8 cellular contexts compared by ENCODE assay signal in genomic region chr13:100646030-100646673, GRCh38. TPM values are rescaled to one million over a fixed set of nuclear protein-coding genes. Genes with fewer than 3 reads are reported as not detected.
DNase-seq lines count a peak whose midpoint lies in the region; ATAC-seq, FAIRE-seq and TF ChIP-seq lines count a peak whose summit lies in the region.

No MANE protein-coding gene starts in this region.

- dilution Hi-C loops in endothelial cell of umbilical vein (cut with MboI; ENCODE audit: extremely low pct_ligation_motif_present, low sequenced_read_pairs), result no loop called here

- no peaks in the 10 kb centered on the region for H3K4me1 ChIP-seq in endothelial cell of umbilical vein (ENCODE audit: control insufficient read depth, extremely low read depth, insufficient read depth, low read length)

- no peak overlapping the region for H2AFZ ChIP-seq in endothelial cell of umbilical vein (ENCODE audit: low read depth, low read length)

- peak; percentile 70 for FAIRE-seq in endothelial cell of umbilical vein (lab: Jason Lieb, UNC)
- FAIRE-seq in RCC 7860 (lab: Jason Lieb, UNC), result no peak

- no peak overlapping the region for H3K27ac ChIP-seq in endothelial cell of umbilical vein (ENCODE audit: insufficient read depth, low read depth, low read length)

- TF ChIP-seq POLR2A in endothelial cell of umbilical vein (IDR thresholded peaks at IDR 0.05; ENCODE audit: low read depth, low read length), result no peak

- no peaks in the 10 kb centered on the region for H3K79me2 ChIP-seq in endothelial cell of umbilical vein (ENCODE audit: control insufficient read depth, insufficient read depth, low read length)

- no peak overlapping the region for H3K4me3 ChIP-seq in endothelial cell of umbilical vein (replicated peaks in 1 of 3; ENCODE audit: insufficient read depth in 1 of 3, low read depth in 1 of 3, low read length in 3 of 3)

- DNase-seq in G401 (ENCODE audit: low spot score) (peak; percentile 46), NCI-H2107 (lab: John Stamatoyannopoulos, UW) (peak; percentile 9), endothelial cell of umbilical vein (ENCODE audit: low read depth, low spot score) (peak; percentile 34), pons (ENCODE audit: low spot score) (peak; percentile 87), GOT3 (lab: John Stamatoyannopoulos, UW) (no peak), ecto neural progenitor cell (ENCODE audit: low spot score) (no peak), RCC 7860 (ENCODE audit: low spot score) (no peak)

- BruUV-seq in endothelial cell of umbilical vein (replicated peaks; lab: Mats Ljungman, UMichigan), result no TSS peak

- H3K9me1 ChIP-seq in endothelial cell of umbilical vein (replicated peaks; ENCODE audit: control insufficient read depth, extremely low read depth, insufficient read depth, low read length), result no peaks in the 10 kb centered on the region

- peak; percentile 56 to 57 for TF ChIP-seq CTCF in endothelial cell of umbilical vein (IDR thresholded peaks at IDR 0.05; ENCODE audit: extremely low read depth in 1 of 2, insufficient read depth in 1 of 2, low read depth in 1 of 2, low read length in 2 of 2)

- H3K9me3 ChIP-seq in endothelial cell of umbilical vein (replicated peaks; ENCODE audit: control insufficient read depth, insufficient read depth, low read length), result no peaks in the 10 kb centered on the region

- peaks cover 0 to 8% of the 10 kb centered on the region in 2 experiments for H3K36me3 ChIP-seq in endothelial cell of umbilical vein (ENCODE audit: control insufficient read depth in 2 of 2, extremely low read depth in 1 of 2, insufficient read depth in 2 of 2, low read length in 2 of 2)

- H3K4me2 ChIP-seq in endothelial cell of umbilical vein (ENCODE audit: insufficient read depth, low read length), result no peak overlapping the region

- in situ Hi-C loops in G401 (cut with HindIII; ENCODE audit: low sequenced_read_pairs), result no loop called here

- POLR2A ChIA-PET in endothelial cell of umbilical vein (lab: Charles Lee), result interaction anchor here (0.6 kb wide), 1 partner anchor 33 kb away, joined by 3 read pairs; no protein-coding TSS in a partner anchor

- no peaks in the 10 kb centered on the region for H3K27me3 ChIP-seq in endothelial cell of umbilical vein (ENCODE audit: control insufficient read depth in 2 of 2, insufficient read depth in 2 of 2, low read length in 2 of 2)

- CTCF ChIA-PET in endothelial cell of umbilical vein (lab: Charles Lee), result interaction anchor here (1.4 kb wide), 1 partner anchor 482 kb away, joined by 4 read pairs; no protein-coding TSS in a partner anchor

- intact Hi-C loops in endothelial cell of umbilical vein (cut with micrococcal nuclease), result loop anchor here (1.0 kb wide), 3 partner anchors 27 to 481 kb away; no protein-coding TSS in a partner anchor

- H4K20me1 ChIP-seq in endothelial cell of umbilical vein (replicated peaks; ENCODE audit: control insufficient read depth, extremely low read depth, insufficient read depth, low read length), result no peaks in the 10 kb centered on the region

- no peak overlapping the region for H3K9ac ChIP-seq in endothelial cell of umbilical vein (replicated peaks; ENCODE audit: extremely low read depth, insufficient read depth, low read length)

- ATAC-seq in GM18519 (IDR thresholded peaks at IDR 0.05; ENCODE audit: low FRiP score, unreplicated experiment), result no peak

TF ChIP-seq in endothelial cell of umbilical vein, 7 proteins besides CTCF, POLR2A, EP300 and RAD21:
- no peak for TF ChIP-seq JUN (IDR thresholded peaks at IDR 0.05; ENCODE audit: borderline replicate concordance, insufficient read depth, insufficient read length, low read depth)
- no peak for TF ChIP-seq GATA2 (IDR thresholded peaks at IDR 0.05; ENCODE audit: insufficient read depth, insufficient read length, low read depth, low read length)
- no peak for TF ChIP-seq MAX (IDR thresholded peaks at IDR 0.05; ENCODE audit: insufficient read depth, insufficient read length)
- TF ChIP-seq POLR2AphosphoS5 (IDR thresholded peaks at IDR 0.05; ENCODE audit: insufficient read depth, low read depth, low read length), result no peak
- no peak for TF ChIP-seq EZH2 (IDR thresholded peaks at IDR 0.05; ENCODE audit: borderline replicate concordance, low read depth, low read length, severe bottlenecking)
- TF ChIP-seq FOS (IDR thresholded peaks at IDR 0.05; ENCODE audit: borderline replicate concordance, insufficient read depth, low read length), result no peak
- no peak for TF ChIP-seq MYC (IDR thresholded peaks at IDR 0.05; ENCODE audit: low read depth, low read length)

RNA-seq across cellular contexts. Expression of gene TMTC4, which starts 28.4 kb away (rescaled TPM):
- total RNA-seq in G401 (2014; rRNA removed; shearing (Covaris generic)), result 28.7 and 49.1 TPM in 2 replicates
- total RNA-seq in endothelial cell of umbilical vein, result 28.4 and 31.9 TPM in 2 replicates
- polyA plus RNA-seq in endothelial cell of umbilical vein, result 19.2 and 24.6 TPM in 2 replicates
- polyA plus RNA-seq in endothelial cell of umbilical vein (2011; cell fraction: cytosol; rRNA removed), result 20.0 and 21.1 TPM in 2 replicates
- polyA plus RNA-seq in endothelial cell of umbilical vein (2011; cell fraction: nucleus; rRNA removed), result 64.5 and 69.0 TPM in 2 replicates
- 22.4 and 24.0 TPM in 2 replicates for polyA plus RNA-seq in endothelial cell of umbilical vein (2012)
- polyA minus RNA-seq in endothelial cell of umbilical vein, result 52.1 and 58.5 TPM in 2 replicates
- 3.2 TPM for polyA minus RNA-seq in endothelial cell of umbilical vein (2011; cell fraction: cytosol; rRNA and poly(A)+ RNA removed)
- polyA minus RNA-seq in endothelial cell of umbilical vein (2011; cell fraction: nucleus; rRNA and poly(A)+ RNA removed), result 51.2 and 64.9 TPM in 2 replicates

RNA-seq across cellular contexts. Expression of gene GGACT, which starts 57.6 kb away (rescaled TPM):
- 11.4 and 17.8 TPM in 2 replicates for total RNA-seq in G401 (2014; rRNA removed; shearing (Covaris generic))
- total RNA-seq in endothelial cell of umbilical vein, result 5.4 and 6.5 TPM in 2 replicates
- polyA plus RNA-seq in endothelial cell of umbilical vein, result 2.5 and 2.9 TPM in 2 replicates
- polyA plus RNA-seq in endothelial cell of umbilical vein (2011; cell fraction: cytosol; rRNA removed), result 2.4 and 3.2 TPM in 2 replicates
- polyA plus RNA-seq in endothelial cell of umbilical vein (2011; cell fraction: nucleus; rRNA removed), result 1.8 and 2.0 TPM in 2 replicates
- 6.5 and 6.9 TPM in 2 replicates for polyA plus RNA-seq in endothelial cell of umbilical vein (2012)
- 1.8 and 2.4 TPM in 2 replicates for polyA minus RNA-seq in endothelial cell of umbilical vein
- 0.31 TPM for polyA minus RNA-seq in endothelial cell of umbilical vein (2011; cell fraction: cytosol; rRNA and poly(A)+ RNA removed)
- 1.3 and 1.9 TPM in 2 replicates for polyA minus RNA-seq in endothelial cell of umbilical vein (2011; cell fraction: nucleus; rRNA and poly(A)+ RNA removed)

Comparison
In these comparisons a context has a peak if more than half of its experiments do, and no peak if none do; other contexts are left out.
1. DNase-seq: peak in G401 (single experiment), NCI-H2107 (single experiment), endothelial cell of umbilical vein (single experiment) and pons (single experiment); none in GOT3 (single experiment), ecto neural progenitor cell (single experiment) and RCC 7860 (single experiment).